In the genomic region with DNA sequence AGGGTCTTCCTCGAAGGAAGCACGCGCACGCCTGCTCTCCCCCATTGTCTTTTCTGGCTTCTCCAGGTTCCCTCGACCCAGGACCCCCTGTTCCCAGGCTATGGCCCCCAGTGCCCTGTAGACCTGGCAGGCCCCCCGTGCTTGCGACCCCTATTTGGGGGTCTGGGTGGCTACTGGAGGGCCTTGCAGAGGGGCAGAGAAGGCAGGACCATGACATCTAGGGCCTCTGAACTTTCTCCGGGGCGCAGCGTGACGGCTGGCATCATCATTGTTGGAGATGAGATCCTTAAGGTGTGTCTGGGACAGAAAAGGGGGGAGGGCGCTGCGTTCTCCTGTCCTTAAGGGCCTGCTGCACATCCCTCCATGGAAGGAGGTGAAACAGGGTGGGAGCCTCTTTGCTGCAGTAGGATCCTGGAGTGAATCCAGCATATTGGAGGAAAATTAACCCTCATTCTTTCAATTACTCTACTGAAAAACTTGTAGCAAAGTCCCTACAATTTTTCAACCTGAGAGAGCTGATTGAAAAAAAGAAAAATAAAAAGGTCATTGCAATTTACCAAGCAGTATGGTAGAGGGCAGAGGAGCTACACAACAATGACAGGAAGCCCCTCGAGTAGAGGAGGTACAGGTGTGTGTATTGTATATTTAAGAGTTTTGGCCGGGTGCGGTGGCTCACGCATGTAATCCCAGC, we compare ENCODE assay signal across 8 cellular contexts. TPM values are rescaled to one million over a fixed set of nuclear protein-coding genes. Genes with fewer than 3 reads are reported as not detected.
DNase-seq lines count a peak whose midpoint lies in the region; ATAC-seq and TF ChIP-seq lines count a peak whose summit lies in the region.

No MANE protein-coding gene starts in this region.

- H3K4me2 ChIP-seq in OCI-LY1 (ENCODE audit: low read length), result peak overlapping the region; percentile 100
- peak overlapping the region; percentile 95 for H3K4me2 ChIP-seq in fibroblast of lung (ENCODE audit: extremely low read depth, insufficient read depth, low read length)

- H3K27me3 ChIP-seq in OCI-LY1 (ENCODE audit: insufficient read depth, low read length), result no peaks in the 10 kb centered on the region
- no peaks in the 10 kb centered on the region for H3K27me3 ChIP-seq in fibroblast of lung (ENCODE audit: control insufficient read depth, insufficient read depth, low read length)

- no peak for DNase-seq in fibroblast of lung (ENCODE audit: low read depth in 2 of 2)
- DNase-seq in retinal pigment epithelial cell (ENCODE audit: low read depth), result no peak
- DNase-seq in natural killer cell treated with Interleukin-12 subunit alpha and Interleukin-12 subunit beta and Interleukin-15 and Interleukin-18, amount 100 ng/mL, for 72 hours (ENCODE audit: low spot score), result no peak
- no peak for DNase-seq in RKO (ENCODE audit: low spot score)

- H3K9me2 ChIP-seq in OCI-LY1 (ENCODE audit: low read depth, low read length), result no peaks in the 10 kb centered on the region

- H3K27ac ChIP-seq in OCI-LY1 (ENCODE audit: low read depth, low read length, poor library complexity, severe bottlenecking) (peak overlapping the region; percentile 59), fibroblast of lung (ENCODE audit: insufficient read depth, low read length) (peak overlapping the region; percentile 46)

- TF ChIP-seq CTCF in OCI-LY1 (IDR thresholded peaks at IDR 0.05; ENCODE audit: low read length) (peak; percentile 32; the same call in 1 of the 2 replicates), fibroblast of lung (conservative IDR thresholded peaks at IDR 0.05 in 1 of 2, IDR thresholded peaks at IDR 0.05 in 1 of 2; ENCODE audit: low read depth in 1 of 2, low read length in 2 of 2) (no peak), retinal pigment epithelial cell (conservative IDR thresholded peaks at IDR 0.05; ENCODE audit: low read depth, low read length) (no peak)

- H3K36me3 ChIP-seq in ES-I3 (ENCODE audit: insufficient read depth, low read length) (peaks cover 21% of the 10 kb centered on the region), OCI-LY1 (ENCODE audit: insufficient read depth, low read length) (peaks cover 54% of the 10 kb centered on the region), fibroblast of lung (ENCODE audit: control insufficient read depth, insufficient read depth, low read length) (peaks cover 8% of the 10 kb centered on the region)

- no peak overlapping the region for H3K27ac Mint-ChIP-seq in natural killer cell treated with Interleukin-12 subunit alpha and Interleukin-12 subunit beta and Interleukin-15 and Interleukin-18, amount 100 ng/mL, for 72 hours

- H3K9ac ChIP-seq in ES-I3 (ENCODE audit: low read depth, low read length) (peak overlapping the region; percentile 82), OCI-LY1 (ENCODE audit: low read length) (peak overlapping the region; percentile 82), fibroblast of lung (ENCODE audit: insufficient read depth, low read length) (peak overlapping the region; percentile 66)

- H3K4me3 Mint-ChIP-seq in natural killer cell treated with Interleukin-12 subunit alpha and Interleukin-12 subunit beta and Interleukin-15 and Interleukin-18, amount 100 ng/mL, for 72 hours, result no peak overlapping the region

- H3K4me3 ChIP-seq in OCI-LY1 (ENCODE audit: low read depth, low read length, poor library complexity, severe bottlenecking), result peak overlapping the region; percentile 80
- H3K4me3 ChIP-seq in fibroblast of lung (replicated peaks in 1 of 4; ENCODE audit: control extremely low read depth in 1 of 4, insufficient read depth in 1 of 4, low read depth in 3 of 4, low read length in 4 of 4), result peak overlapping the region; percentile 77 to 100 (median 94)
- peak overlapping the region; percentile 82 for H3K4me3 ChIP-seq in retinal pigment epithelial cell (ENCODE audit: low read length)

- peaks cover 6% of the 10 kb centered on the region for H3K36me3 Mint-ChIP-seq in natural killer cell treated with Interleukin-12 subunit alpha and Interleukin-12 subunit beta and Interleukin-15 and Interleukin-18, amount 100 ng/mL, for 72 hours

- H4K20me1 ChIP-seq in OCI-LY1 (ENCODE audit: insufficient read depth, low read length), result no peaks in the 10 kb centered on the region
- H4K20me1 ChIP-seq in fibroblast of lung (ENCODE audit: control insufficient read depth, extremely low read depth, insufficient read depth, low read length), result no peaks in the 10 kb centered on the region

- H3K4me1 ChIP-seq in ES-I3 (ENCODE audit: insufficient read depth, low read length) (peaks cover 9% of the 10 kb centered on the region; the same call in 1 of the 2 replicates), OCI-LY1 (ENCODE audit: insufficient read depth, low read length, severe bottlenecking) (peaks cover 23% of the 10 kb centered on the region), fibroblast of lung (ENCODE audit: control insufficient read depth, extremely low read depth, insufficient read depth, low read length) (peaks cover 6% of the 10 kb centered on the region)

- H3K4me1 Mint-ChIP-seq in natural killer cell treated with Interleukin-12 subunit alpha and Interleukin-12 subunit beta and Interleukin-15 and Interleukin-18, amount 100 ng/mL, for 72 hours (ENCODE audit: low read depth in 2 of 2), result peaks cover 5 to 8% of the 10 kb centered on the region in 2 donors

- peaks cover 15% of the 10 kb centered on the region for H3K79me2 ChIP-seq in OCI-LY1 (ENCODE audit: insufficient read depth, low read length)
- H3K79me2 ChIP-seq in fibroblast of lung (ENCODE audit: control insufficient read depth, insufficient read depth, low read length), result peaks cover 16% of the 10 kb centered on the region

- H3K9me3 Mint-ChIP-seq in natural killer cell treated with Interleukin-12 subunit alpha and Interleukin-12 subunit beta and Interleukin-15 and Interleukin-18, amount 100 ng/mL, for 72 hours, result no peaks in the 10 kb centered on the region

- no peaks in the 10 kb centered on the region for H3F3A ChIP-seq in OCI-LY1 (ENCODE audit: insufficient read depth, low read length)

- H3K9me3 ChIP-seq in ES-I3 (ENCODE audit: control insufficient read depth, insufficient read depth, low read length) (no peaks in the 10 kb centered on the region), OCI-LY1 (ENCODE audit: low read length) (no peaks in the 10 kb centered on the region), fibroblast of lung (ENCODE audit: control insufficient read depth, insufficient read depth, low read depth, low read length) (no peaks in the 10 kb centered on the region)

- ATAC-seq in GM19467 (IDR thresholded peaks at IDR 0.05; ENCODE audit: unreplicated experiment), result no peak
- no peak for ATAC-seq in GM21723 (IDR thresholded peaks at IDR 0.05; ENCODE audit: unreplicated experiment)
- ATAC-seq in natural killer cell treated with Interleukin-12 subunit alpha and Interleukin-12 subunit beta and Interleukin-15 and Interleukin-18, amount 100 ng/mL, for 72 hours, result no peak

- H2AFZ ChIP-seq in OCI-LY1 (ENCODE audit: low read length), result no peak overlapping the region
- no peak overlapping the region for H2AFZ ChIP-seq in fibroblast of lung (ENCODE audit: low read length)

- H3K27me3 Mint-ChIP-seq in natural killer cell treated with Interleukin-12 subunit alpha and Interleukin-12 subunit beta and Interleukin-15 and Interleukin-18, amount 100 ng/mL, for 72 hours, result no peaks in the 10 kb centered on the region

RNA-seq across cellular contexts. Expression of gene FLAD1, which starts 0.8 kb away (rescaled TPM):
- total RNA-seq in fibroblast of lung, result 20.5 and 24.9 TPM in 2 replicates
- polyA plus RNA-seq in fibroblast of lung, result 11.8 and 20.1 TPM in 2 replicates
- 21.2 and 31.5 TPM in 2 replicates for polyA plus RNA-seq in fibroblast of lung (2012)
- polyA minus RNA-seq in fibroblast of lung (ENCODE audit: low replicate concordance), result 25.3 and 47.5 TPM in 2 replicates
- 10 to 100 TPM; 53.1 to 84.2 TPM for total RNA-seq in natural killer cell treated with Interleukin-12 subunit alpha and Interleukin-12 subunit beta and Interleukin-15 and Interleukin-18, amount 100 ng/mL, for 72 hours

RNA-seq across cellular contexts. Expression of gene CKS1B, which starts 9.4 kb away (rescaled TPM):
- 23.9 and 40.3 TPM in 2 replicates for total RNA-seq in fibroblast of lung
- 55.4 and 176 TPM in 2 replicates for polyA plus RNA-seq in fibroblast of lung
- 38.8 and 114 TPM in 2 replicates for polyA plus RNA-seq in fibroblast of lung (2012)
- polyA minus RNA-seq in fibroblast of lung (ENCODE audit: low replicate concordance), result 4.0 and 38.8 TPM in 2 replicates
- total RNA-seq in natural killer cell treated with Interleukin-12 subunit alpha and Interleukin-12 subunit beta and Interleukin-15 and Interleukin-18, amount 100 ng/mL, for 72 hours, result 10 to 100 TPM; 52.4 to 72.9 TPM

RNA-seq across cellular contexts. Expression of gene LENEP, which starts 9.5 kb away (rescaled TPM):
- total RNA-seq in fibroblast of lung, result 0.26 TPM in 1 of 2 replicates, not detected in the other
- polyA plus RNA-seq in fibroblast of lung, result not detected in 2 replicates
- polyA plus RNA-seq in fibroblast of lung (2012), result not detected in 2 replicates
- not detected in 2 replicates for polyA minus RNA-seq in fibroblast of lung (ENCODE audit: low replicate concordance)
- 1 to 10 TPM in 1 of 2 donors, under 1 TPM in 1; 0.48 to 4.3 TPM for total RNA-seq in natural killer cell treated with Interleukin-12 subunit alpha and Interleukin-12 subunit beta and Interleukin-15 and Interleukin-18, amount 100 ng/mL, for 72 hours

RNA-seq across cellular contexts. Expression of gene SHC1, which starts 13.4 kb away (rescaled TPM):
- total RNA-seq in fibroblast of lung, result 220 and 245 TPM in 2 replicates
- 277 and 289 TPM in 2 replicates for polyA plus RNA-seq in fibroblast of lung
- 261 and 301 TPM in 2 replicates for polyA plus RNA-seq in fibroblast of lung (2012)
- 433 and 499 TPM in 2 replicates for polyA minus RNA-seq in fibroblast of lung (ENCODE audit: low replicate concordance)
- total RNA-seq in natural killer cell treated with Interleukin-12 subunit alpha and Interleukin-12 subunit beta and Interleukin-15 and Interleukin-18, amount 100 ng/mL, for 72 hours, result 10 to 100 TPM; 72.3 to 72.7 TPM

RNA-seq across cellular contexts. Expression of gene ZBTB7B, which starts 18.7 kb away (rescaled TPM):
- 12.3 and 19.3 TPM in 2 replicates for total RNA-seq in fibroblast of lung
- 6.2 and 7.0 TPM in 2 replicates for polyA plus RNA-seq in fibroblast of lung
- polyA plus RNA-seq in fibroblast of lung (2012), result 9.6 and 12.2 TPM in 2 replicates
- 10.7 and 11.5 TPM in 2 replicates for polyA minus RNA-seq in fibroblast of lung (ENCODE audit: low replicate concordance)
- total RNA-seq in natural killer cell treated with Interleukin-12 subunit alpha and Interleukin-12 subunit beta and Interleukin-15 and Interleukin-18, amount 100 ng/mL, for 72 hours, result 100 to 1,000 TPM in 1 of 2 donors, 10 to 100 TPM in 1; 78.4 to 107 TPM
